1 cellular context compared by ENCODE assay signal in the genomic region with DNA sequence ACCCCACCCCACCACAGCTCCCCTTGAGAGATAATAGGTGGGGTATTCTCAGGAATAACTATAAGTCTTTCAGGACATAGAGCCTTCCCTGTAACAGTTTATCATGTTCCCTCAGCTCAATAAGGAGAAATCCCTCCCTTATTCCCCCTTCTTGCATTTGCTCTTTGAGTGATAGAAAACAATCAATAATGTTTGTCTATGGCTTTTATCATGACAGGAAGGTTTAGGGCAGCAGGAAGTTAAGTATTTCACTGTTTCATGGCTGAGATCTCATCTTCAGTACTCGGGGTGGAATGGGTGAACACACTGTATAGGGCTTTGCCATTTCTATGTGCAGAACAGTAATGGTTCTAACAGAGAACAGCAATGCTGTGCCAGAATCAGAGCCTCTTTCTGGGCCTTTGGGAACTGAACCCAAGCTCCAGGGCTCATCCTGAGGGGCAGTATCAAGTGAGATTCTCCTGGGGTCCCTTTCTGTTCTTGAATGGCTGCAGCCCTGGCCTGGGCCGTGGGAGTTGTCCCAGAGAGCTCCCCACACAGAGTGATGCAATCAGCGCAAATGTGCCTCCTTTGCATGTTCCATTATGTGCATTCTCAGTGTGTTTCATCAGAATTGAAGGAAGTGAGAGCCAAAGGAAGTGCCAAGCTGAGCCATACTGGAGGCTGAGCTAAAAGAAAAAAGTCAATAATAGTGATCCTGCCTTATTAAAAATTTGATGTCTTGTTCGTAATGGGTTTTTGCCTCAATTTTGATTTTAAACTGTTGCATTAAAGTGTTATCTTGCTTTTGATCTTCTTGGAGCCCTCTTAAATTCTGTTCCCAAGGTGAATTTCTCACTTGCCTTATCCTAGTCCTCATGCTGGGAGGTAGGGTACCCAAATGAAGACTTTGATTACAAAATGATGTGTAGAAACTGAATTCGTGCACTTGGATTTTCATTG.
A peak's percentile ranks its signal among the peaks of the same experiment; 100 is the strongest.
TF ChIP-seq lines count a peak whose summit lies in the region.

No MANE protein-coding gene starts in this region.

TF ChIP-seq in K562, 482 proteins besides CTCF, POLR2A, EP300 and RAD21 (continued from another document and continues in another):
- 0 out of 2 replicates have a peak, but pooled peaks have one; percentile 63 for TF ChIP-seq ZBTB34 (CRISPR knock-in tag; IDR thresholded peaks at IDR 0.05)
- TF ChIP-seq RHOXF2B (CRISPR knock-in tag; conservative IDR thresholded peaks at IDR 0.05) = 0 out of 2 replicates have a peak, but pooled peaks have one; percentile 15
- TF ChIP-seq ZNF592 (IDR thresholded peaks at IDR 0.05) = peak; percentile 93
- TF ChIP-seq POLR2H (tag; IDR thresholded peaks at IDR 0.05; ENCODE audit: low read depth) = peak; percentile 93
- no peak for TF ChIP-seq NFYB (IDR thresholded peaks at IDR 0.05; ENCODE audit: extremely low read depth, insufficient read length)
- TF ChIP-seq JUN (IDR thresholded peaks at IDR 0.05; ENCODE audit: borderline replicate concordance, low read depth, low read length) = peak; percentile 75
- no peak for TF ChIP-seq JUN (CRISPR knock-in tag; IDR thresholded peaks at IDR 0.05; ENCODE audit: borderline replicate concordance)
- TF ChIP-seq, protein P1, sequence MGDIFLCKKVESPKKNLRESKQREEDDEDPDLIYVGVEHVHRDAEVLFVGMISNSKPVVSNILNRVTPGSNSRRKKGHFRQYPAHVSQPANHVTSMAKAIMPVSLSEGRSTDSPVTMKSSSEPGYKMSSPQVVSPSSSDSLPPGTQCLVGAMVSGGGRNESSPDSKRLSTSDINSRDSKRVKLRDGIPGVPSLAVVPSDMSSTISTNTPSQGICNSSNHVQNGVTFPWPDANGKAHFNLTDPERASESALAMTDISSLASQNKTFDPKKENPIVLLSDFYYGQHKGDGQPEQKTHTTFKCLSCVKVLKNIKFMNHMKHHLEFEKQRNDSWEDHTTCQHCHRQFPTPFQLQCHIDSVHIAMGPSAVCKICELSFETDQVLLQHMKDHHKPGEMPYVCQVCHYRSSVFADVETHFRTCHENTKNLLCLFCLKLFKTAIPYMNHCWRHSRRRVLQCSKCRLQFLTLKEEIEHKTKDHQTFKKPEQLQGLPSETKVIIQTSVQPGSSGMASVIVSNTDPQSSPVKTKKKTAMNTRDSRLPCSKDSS (IDR thresholded peaks at IDR 0.05; ENCODE audit: low read depth, partially characterized antibody) = no peak
- TF ChIP-seq ZFX (CRISPR knock-in tag; IDR thresholded peaks at IDR 0.05) = peak; percentile 37; the same call in 1 of the 2 replicates
- peak; percentile 60; the same call in 1 of the 2 replicates for TF ChIP-seq CTBP1 (IDR thresholded peaks at IDR 0.05; ENCODE audit: borderline replicate concordance)
- peak; percentile 85 for TF ChIP-seq L3MBTL2 (IDR thresholded peaks at IDR 0.05)
- TF ChIP-seq TRIM24 (IDR thresholded peaks at IDR 0.05) = peak; percentile 91 to 95
- TF ChIP-seq RB1 (IDR thresholded peaks at IDR 0.05; ENCODE audit: low read depth) = no peak
- peak; percentile 42; the same call in 1 of the 2 replicates for TF ChIP-seq CREM (IDR thresholded peaks at IDR 0.05; ENCODE audit: low read depth)
- TF ChIP-seq PREB (CRISPR knock-in tag; IDR thresholded peaks at IDR 0.05) = no peak
- TF ChIP-seq HDAC2 (IDR thresholded peaks at IDR 0.05) = 0 out of 2 replicates have a peak, but pooled peaks have one; percentile 36
- TF ChIP-seq CEBPG (CRISPR knock-in tag; IDR thresholded peaks at IDR 0.05) = peak; percentile 99
- peak; percentile 99 to 100 for TF ChIP-seq CEBPG (tag; conservative IDR thresholded peaks at IDR 0.05 in 1 of 2, IDR thresholded peaks at IDR 0.05 in 1 of 2)
- TF ChIP-seq ZNF318 (IDR thresholded peaks at IDR 0.05; ENCODE audit: borderline replicate concordance in 1 of 2, low read depth in 1 of 2) = peak in 1 of 2 experiments; percentile 81; a peak in 2 of 4 replicates
- TF ChIP-seq, protein P2, sequence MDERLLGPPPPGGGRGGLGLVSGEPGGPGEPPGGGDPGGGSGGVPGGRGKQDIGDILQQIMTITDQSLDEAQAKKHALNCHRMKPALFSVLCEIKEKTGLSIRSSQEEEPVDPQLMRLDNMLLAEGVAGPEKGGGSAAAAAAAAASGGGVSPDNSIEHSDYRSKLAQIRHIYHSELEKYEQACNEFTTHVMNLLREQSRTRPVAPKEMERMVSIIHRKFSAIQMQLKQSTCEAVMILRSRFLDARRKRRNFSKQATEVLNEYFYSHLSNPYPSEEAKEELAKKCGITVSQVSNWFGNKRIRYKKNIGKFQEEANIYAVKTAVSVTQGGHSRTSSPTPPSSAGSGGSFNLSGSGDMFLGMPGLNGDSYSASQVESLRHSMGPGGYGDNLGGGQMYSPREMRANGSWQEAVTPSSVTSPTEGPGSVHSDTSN (CRISPR knock-in tag; IDR thresholded peaks at IDR 0.05; ENCODE audit: low read depth) = no peak
- TF ChIP-seq, protein P2 (tag; conservative IDR thresholded peaks at IDR 0.05; ENCODE audit: low read depth) = 0 out of 2 replicates have a peak, but pooled peaks have one; percentile 40
- no peak for TF ChIP-seq ZBTB12 (CRISPR knock-in tag; IDR thresholded peaks at IDR 0.05)
- TF ChIP-seq, protein P3, sequence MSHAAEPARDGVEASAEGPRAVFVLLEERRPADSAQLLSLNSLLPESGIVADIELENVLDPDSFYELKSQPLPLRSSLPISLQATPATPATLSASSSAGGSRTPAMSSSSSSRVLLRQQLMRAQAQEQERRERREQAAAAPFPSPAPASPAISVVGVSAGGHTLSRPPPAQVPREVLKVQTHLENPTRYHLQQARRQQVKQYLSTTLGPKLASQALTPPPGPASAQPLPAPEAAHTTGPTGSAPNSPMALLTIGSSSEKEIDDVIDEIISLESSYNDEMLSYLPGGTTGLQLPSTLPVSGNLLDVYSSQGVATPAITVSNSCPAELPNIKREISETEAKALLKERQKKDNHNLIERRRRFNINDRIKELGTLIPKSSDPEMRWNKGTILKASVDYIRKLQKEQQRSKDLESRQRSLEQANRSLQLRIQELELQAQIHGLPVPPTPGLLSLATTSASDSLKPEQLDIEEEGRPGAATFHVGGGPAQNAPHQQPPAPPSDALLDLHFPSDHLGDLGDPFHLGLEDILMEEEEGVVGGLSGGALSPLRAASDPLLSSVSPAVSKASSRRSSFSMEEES (CRISPR knock-in tag; IDR thresholded peaks at IDR 0.05) = no peak
- TF ChIP-seq NRF1 (conservative IDR thresholded peaks at IDR 0.05 in 1 of 2, IDR thresholded peaks at IDR 0.05 in 1 of 2) = peak in 1 of 2 experiments; percentile 10; a peak in 1 of 4 replicates
- TF ChIP-seq ZNF239 (CRISPR knock-in tag; IDR thresholded peaks at IDR 0.05) = peak; percentile 74
